8 cellular contexts compared by ENCODE assay signal in genomic region chr6:32968093-32968769, GRCh38. TPM values are rescaled to one million over a fixed set of nuclear protein-coding genes. Genes with fewer than 3 reads are reported as not detected.
DNase-seq lines count a peak whose midpoint lies in the region; ATAC-seq and TF ChIP-seq lines count a peak whose summit lies in the region.

BRD2 (plus strand) TSS chr6:32968594; CDS start chr6:32972899, 4,305 bp downstream.

- H3K9me2 ChIP-seq in hepatocyte (replicated peaks; ENCODE audit: insufficient read depth) = no peaks in the 10 kb centered on the region

- peak; percentile 99 for DNase-seq in GM12865 (ENCODE audit: low read depth)
- peak; percentile 87 for DNase-seq in NCI-H2029 treated with DMSO at 0.1 percent for 48 hours (lab: John Stamatoyannopoulos, UW)
- DNase-seq in T1000 (lab: John Stamatoyannopoulos, UW) = peak; percentile 90
- DNase-seq in astrocyte of the hippocampus (ENCODE audit: low read depth, low spot score) = peak; percentile 99
- DNase-seq in hepatocyte (ENCODE audit: low spot score) = peak; percentile 98
- peak; percentile 98 for DNase-seq in retina

- no peaks in the 10 kb centered on the region for H3K27me3 ChIP-seq in hepatocyte

- H3K4me2 ChIP-seq in hepatocyte = peak within 1 kb of the TSS; percentile 89

- ATAC-seq in HG02943 (IDR thresholded peaks at IDR 0.05; ENCODE audit: low read depth, unreplicated experiment) (peak; percentile 23), GM19463 (IDR thresholded peaks at IDR 0.05; ENCODE audit: unreplicated experiment) (no peak)

- peaks cover 65% of the 10 kb centered on the region for H3K79me2 ChIP-seq in hepatocyte

- no peaks in the 10 kb centered on the region for H3K9me3 ChIP-seq in hepatocyte (ENCODE audit: low read depth)

- WGBS in hepatocyte (ENCODE audit: low lambda C conversion rate, missing lambda C conversion rate) = 2% methylated on average over 38 of the region's 55 CpGs

- H3K36me3 ChIP-seq in hepatocyte (replicated peaks; ENCODE audit: insufficient read depth, low read depth) = no peaks in the 10 kb centered on the region

- H3K4me3 ChIP-seq in GM12865 (ENCODE audit: low read depth, low read length) (peak within 1 kb of the TSS; percentile 87), hepatocyte (peak within 1 kb of the TSS; percentile 69)

- peak within 1 kb of the TSS; percentile 58 for H2AFZ ChIP-seq in hepatocyte

- H4K20me1 ChIP-seq in hepatocyte (ENCODE audit: insufficient read depth, poor library complexity, severe bottlenecking) = peaks cover 15% of the 10 kb centered on the region

- H3K27ac ChIP-seq in hepatocyte = peak within 1 kb of the TSS; percentile 100

- H3K4me1 ChIP-seq in hepatocyte (ENCODE audit: insufficient read depth) = peaks cover 17% of the 10 kb centered on the region

- TF ChIP-seq CTCF in GM12865 (IDR thresholded peaks at IDR 0.05; ENCODE audit: insufficient read depth, low read depth, low read length, missing control alignments) (no peak), hepatocyte (IDR thresholded peaks at IDR 0.05; ENCODE audit: poor library complexity) (no peak)

RNA-seq across cellular contexts. Expression of gene BRD2, which starts in this region (rescaled TPM):
- 132 and 133 TPM in 2 replicates for total RNA-seq in hepatocyte
- 106 and 118 TPM in 2 replicates for polyA plus RNA-seq in hepatocyte
